ENCODE assay signal across 1 cellular context in the genomic region with DNA sequence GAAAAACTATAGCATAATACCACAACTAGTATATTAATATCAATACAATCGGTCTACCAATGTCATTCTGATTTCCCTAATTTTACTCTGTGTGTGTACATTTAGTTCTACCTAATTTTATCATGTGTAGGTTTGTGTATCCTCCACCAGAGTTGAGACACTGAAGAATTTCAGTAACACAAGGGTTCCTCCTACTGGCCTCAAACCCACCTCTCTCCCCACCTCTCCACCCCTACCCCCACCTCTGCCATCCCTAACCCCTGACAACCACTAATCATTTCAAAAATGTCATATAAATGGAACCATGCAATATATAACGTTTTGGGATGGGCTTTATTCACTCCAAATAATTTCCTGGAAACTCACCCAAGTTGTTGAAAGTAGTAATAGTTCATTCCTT.
TF ChIP-seq lines count a peak whose summit lies in the region.

No MANE protein-coding gene starts in this region.

TF ChIP-seq in WTC11, 78 proteins besides CTCF, POLR2A, EP300 and RAD21 (continued from another document):
- TF ChIP-seq, protein P1, sequence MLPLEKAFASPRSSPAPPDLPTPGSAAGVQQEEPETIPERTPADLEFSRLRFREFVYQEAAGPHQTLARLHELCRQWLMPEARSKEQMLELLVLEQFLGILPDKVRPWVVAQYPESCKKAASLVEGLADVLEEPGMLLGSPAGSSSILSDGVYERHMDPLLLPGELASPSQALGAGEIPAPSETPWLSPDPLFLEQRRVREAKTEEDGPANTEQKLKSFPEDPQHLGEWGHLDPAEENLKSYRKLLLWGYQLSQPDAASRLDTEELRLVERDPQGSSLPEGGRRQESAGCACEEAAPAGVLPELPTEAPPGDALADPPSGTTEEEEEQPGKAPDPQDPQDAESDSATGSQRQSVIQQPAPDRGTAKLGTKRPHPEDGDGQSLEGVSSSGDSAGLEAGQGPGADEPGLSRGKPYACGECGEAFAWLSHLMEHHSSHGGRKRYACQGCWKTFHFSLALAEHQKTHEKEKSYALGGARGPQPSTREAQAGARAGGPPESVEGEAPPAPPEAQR (CRISPR knock-in tag; IDR thresholded peaks at IDR 0.05), result no peak
- TF ChIP-seq ETV6 (CRISPR knock-in tag; IDR thresholded peaks at IDR 0.05) (no peak), SP1 (CRISPR knock-in tag; conservative IDR thresholded peaks at IDR 0.05) (no peak), RELA (CRISPR knock-in tag; IDR thresholded peaks at IDR 0.05; ENCODE audit: borderline replicate concordance) (no peak), SMAD4 (CRISPR knock-in tag; IDR thresholded peaks at IDR 0.05) (no peak), NR3C1 (CRISPR knock-in tag; conservative IDR thresholded peaks at IDR 0.05; ENCODE audit: low read depth) (no peak), CREM (CRISPR knock-in tag; IDR thresholded peaks at IDR 0.05) (no peak), KAT7 (CRISPR knock-in tag; IDR thresholded peaks at IDR 0.05; ENCODE audit: borderline replicate concordance) (no peak)
- TF ChIP-seq, protein P2, sequence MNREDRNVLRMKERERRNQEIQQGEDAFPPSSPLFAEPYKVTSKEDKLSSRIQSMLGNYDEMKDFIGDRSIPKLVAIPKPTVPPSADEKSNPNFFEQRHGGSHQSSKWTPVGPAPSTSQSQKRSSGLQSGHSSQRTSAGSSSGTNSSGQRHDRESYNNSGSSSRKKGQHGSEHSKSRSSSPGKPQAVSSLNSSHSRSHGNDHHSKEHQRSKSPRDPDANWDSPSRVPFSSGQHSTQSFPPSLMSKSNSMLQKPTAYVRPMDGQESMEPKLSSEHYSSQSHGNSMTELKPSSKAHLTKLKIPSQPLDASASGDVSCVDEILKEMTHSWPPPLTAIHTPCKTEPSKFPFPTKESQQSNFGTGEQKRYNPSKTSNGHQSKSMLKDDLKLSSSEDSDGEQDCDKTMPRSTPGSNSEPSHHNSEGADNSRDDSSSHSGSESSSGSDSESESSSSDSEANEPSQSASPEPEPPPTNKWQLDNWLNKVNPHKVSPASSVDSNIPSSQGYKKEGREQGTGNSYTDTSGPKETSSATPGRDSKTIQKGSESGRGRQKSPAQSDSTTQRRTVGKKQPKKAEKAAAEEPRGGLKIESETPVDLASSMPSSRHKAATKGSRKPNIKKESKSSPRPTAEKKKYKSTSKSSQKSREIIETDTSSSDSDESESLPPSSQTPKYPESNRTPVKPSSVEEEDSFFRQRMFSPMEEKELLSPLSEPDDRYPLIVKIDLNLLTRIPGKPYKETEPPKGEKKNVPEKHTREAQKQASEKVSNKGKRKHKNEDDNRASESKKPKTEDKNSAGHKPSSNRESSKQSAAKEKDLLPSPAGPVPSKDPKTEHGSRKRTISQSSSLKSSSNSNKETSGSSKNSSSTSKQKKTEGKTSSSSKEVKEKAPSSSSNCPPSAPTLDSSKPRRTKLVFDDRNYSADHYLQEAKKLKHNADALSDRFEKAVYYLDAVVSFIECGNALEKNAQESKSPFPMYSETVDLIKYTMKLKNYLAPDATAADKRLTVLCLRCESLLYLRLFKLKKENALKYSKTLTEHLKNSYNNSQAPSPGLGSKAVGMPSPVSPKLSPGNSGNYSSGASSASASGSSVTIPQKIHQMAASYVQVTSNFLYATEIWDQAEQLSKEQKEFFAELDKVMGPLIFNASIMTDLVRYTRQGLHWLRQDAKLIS (CRISPR knock-in tag; IDR thresholded peaks at IDR 0.05; ENCODE audit: borderline replicate concordance), result no peak
- TF ChIP-seq, protein P3, sequence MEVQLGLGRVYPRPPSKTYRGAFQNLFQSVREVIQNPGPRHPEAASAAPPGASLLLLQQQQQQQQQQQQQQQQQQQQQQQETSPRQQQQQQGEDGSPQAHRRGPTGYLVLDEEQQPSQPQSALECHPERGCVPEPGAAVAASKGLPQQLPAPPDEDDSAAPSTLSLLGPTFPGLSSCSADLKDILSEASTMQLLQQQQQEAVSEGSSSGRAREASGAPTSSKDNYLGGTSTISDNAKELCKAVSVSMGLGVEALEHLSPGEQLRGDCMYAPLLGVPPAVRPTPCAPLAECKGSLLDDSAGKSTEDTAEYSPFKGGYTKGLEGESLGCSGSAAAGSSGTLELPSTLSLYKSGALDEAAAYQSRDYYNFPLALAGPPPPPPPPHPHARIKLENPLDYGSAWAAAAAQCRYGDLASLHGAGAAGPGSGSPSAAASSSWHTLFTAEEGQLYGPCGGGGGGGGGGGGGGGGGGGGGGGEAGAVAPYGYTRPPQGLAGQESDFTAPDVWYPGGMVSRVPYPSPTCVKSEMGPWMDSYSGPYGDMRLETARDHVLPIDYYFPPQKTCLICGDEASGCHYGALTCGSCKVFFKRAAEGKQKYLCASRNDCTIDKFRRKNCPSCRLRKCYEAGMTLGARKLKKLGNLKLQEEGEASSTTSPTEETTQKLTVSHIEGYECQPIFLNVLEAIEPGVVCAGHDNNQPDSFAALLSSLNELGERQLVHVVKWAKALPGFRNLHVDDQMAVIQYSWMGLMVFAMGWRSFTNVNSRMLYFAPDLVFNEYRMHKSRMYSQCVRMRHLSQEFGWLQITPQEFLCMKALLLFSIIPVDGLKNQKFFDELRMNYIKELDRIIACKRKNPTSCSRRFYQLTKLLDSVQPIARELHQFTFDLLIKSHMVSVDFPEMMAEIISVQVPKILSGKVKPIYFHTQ (CRISPR knock-in tag; IDR thresholded peaks at IDR 0.05), result no peak
- TF ChIP-seq, protein P4, sequence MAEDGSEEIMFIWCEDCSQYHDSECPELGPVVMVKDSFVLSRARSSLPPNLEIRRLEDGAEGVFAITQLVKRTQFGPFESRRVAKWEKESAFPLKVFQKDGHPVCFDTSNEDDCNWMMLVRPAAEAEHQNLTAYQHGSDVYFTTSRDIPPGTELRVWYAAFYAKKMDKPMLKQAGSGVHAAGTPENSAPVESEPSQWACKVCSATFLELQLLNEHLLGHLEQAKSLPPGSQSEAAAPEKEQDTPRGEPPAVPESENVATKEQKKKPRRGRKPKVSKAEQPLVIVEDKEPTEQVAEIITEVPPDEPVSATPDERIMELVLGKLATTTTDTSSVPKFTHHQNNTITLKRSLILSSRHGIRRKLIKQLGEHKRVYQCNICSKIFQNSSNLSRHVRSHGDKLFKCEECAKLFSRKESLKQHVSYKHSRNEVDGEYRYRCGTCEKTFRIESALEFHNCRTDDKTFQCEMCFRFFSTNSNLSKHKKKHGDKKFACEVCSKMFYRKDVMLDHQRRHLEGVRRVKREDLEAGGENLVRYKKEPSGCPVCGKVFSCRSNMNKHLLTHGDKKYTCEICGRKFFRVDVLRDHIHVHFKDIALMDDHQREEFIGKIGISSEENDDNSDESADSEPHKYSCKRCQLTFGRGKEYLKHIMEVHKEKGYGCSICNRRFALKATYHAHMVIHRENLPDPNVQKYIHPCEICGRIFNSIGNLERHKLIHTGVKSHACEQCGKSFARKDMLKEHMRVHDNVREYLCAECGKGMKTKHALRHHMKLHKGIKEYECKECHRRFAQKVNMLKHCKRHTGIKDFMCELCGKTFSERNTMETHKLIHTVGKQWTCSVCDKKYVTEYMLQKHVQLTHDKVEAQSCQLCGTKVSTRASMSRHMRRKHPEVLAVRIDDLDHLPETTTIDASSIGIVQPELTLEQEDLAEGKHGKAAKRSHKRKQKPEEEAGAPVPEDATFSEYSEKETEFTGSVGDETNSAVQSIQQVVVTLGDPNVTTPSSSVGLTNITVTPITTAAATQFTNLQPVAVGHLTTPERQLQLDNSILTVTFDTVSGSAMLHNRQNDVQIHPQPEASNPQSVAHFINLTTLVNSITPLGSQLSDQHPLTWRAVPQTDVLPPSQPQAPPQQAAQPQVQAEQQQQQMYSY (CRISPR knock-in tag; IDR thresholded peaks at IDR 0.05), result no peak
- TF ChIP-seq, protein P5, sequence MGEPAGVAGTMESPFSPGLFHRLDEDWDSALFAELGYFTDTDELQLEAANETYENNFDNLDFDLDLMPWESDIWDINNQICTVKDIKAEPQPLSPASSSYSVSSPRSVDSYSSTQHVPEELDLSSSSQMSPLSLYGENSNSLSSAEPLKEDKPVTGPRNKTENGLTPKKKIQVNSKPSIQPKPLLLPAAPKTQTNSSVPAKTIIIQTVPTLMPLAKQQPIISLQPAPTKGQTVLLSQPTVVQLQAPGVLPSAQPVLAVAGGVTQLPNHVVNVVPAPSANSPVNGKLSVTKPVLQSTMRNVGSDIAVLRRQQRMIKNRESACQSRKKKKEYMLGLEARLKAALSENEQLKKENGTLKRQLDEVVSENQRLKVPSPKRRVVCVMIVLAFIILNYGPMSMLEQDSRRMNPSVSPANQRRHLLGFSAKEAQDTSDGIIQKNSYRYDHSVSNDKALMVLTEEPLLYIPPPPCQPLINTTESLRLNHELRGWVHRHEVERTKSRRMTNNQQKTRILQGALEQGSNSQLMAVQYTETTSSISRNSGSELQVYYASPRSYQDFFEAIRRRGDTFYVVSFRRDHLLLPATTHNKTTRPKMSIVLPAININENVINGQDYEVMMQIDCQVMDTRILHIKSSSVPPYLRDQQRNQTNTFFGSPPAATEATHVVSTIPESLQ (CRISPR knock-in tag; IDR thresholded peaks at IDR 0.05), result no peak
